ENCODE assay signal across 1 cellular context in genomic region chr1:175717610-175718195, GRCh38.
TF ChIP-seq lines count a peak whose summit lies in the region.

No MANE protein-coding gene starts in this region.

TF ChIP-seq in SK-N-SH treated with all-trans-retinoic acid at 6 μM for 48 hours, 23 proteins besides CTCF, POLR2A, EP300 and RAD21 (continued from another document):
- TF ChIP-seq POU6F1 (CRISPR knock-in tag; IDR thresholded peaks at IDR 0.05; ENCODE audit: borderline replicate concordance, low read depth) (no peak), TOX (CRISPR knock-in tag; IDR thresholded peaks at IDR 0.05; ENCODE audit: borderline replicate concordance) (no peak), OSR1 (CRISPR knock-in tag; IDR thresholded peaks at IDR 0.05) (no peak), CREB5 (CRISPR knock-in tag; IDR thresholded peaks at IDR 0.05; ENCODE audit: low read depth) (no peak)
